9 cellular contexts compared by ENCODE assay signal in the genomic region with DNA sequence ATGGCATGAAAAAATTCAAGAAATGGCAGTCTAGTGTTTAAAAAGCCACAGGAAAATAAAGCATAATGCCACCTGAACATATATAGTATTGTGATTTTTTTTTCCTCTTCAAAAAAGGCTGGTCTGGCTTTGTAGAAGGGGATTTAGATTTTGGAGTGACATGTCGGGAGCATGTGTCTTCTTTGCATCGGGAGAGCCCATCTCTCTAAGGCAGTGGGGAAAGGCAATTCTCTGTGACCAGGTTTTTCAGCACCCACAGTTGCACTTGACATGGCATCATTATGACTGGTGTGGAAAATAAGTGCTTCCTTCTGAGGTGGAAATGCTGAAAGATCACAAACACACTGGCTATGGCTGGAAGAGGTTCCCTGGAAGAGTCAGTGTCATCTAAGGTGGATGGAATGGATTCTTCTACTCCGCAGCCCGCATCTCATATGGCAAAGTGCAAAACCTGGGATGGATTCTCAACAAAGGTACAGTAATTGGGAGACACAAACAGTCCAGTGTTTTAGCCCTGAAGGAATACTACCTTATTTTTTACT.
DNase-seq lines count a peak whose midpoint lies in the region; ATAC-seq and TF ChIP-seq lines count a peak whose summit lies in the region.
"Had no signal": no experiment of that assay in that cellular context is flagged by ENCODE, and none has a peak within 500 bp of the region (broad histone marks: within the 10 kb centered on the region; RNA-seq: fewer than 3 reads in every experiment).

No MANE protein-coding gene starts in this region.

- TF ChIP-seq CTCF in coronary artery (IDR thresholded peaks at IDR 0.05): no peak

- H3K4me3 ChIP-seq in coronary artery: peak overlapping the region; percentile 59

- no peak overlapping the region for H3K27ac ChIP-seq in coronary artery
- H3K27ac ChIP-seq: C4-2B had no signal

- peak; percentile 20 for DNase-seq in SKM-1 treated with dmso at 0.1 percent for 144 hours (lab: John Stamatoyannopoulos, UW; ENCODE audit: unreplicated experiment)
- DNase-seq in SKM-1 (lab: John Stamatoyannopoulos, UW; ENCODE audit: unreplicated experiment): no peak
- peak; percentile 62 for DNase-seq in NCI-H524 treated with DMSO at 0.1 percent for 48 hours (lab: John Stamatoyannopoulos, UW)
- DNase-seq in coronary artery (ENCODE audit: low spot score): no peak
- peak; percentile 83 for DNase-seq in kidney glomerular epithelial cell (lab: John Stamatoyannopoulos, UW)
- peak; percentile 95 for DNase-seq in superior temporal gyrus (ENCODE audit: extremely low spot score)

- ATAC-seq in HG02884 (IDR thresholded peaks at IDR 0.05; ENCODE audit: unreplicated experiment): no peak
- ATAC-seq in GM19328 (IDR thresholded peaks at IDR 0.05; ENCODE audit: unreplicated experiment): no peak

Comparison
In these comparisons a context has a peak if more than half of its experiments do, and no peak if none do; other contexts are left out.
1. DNase-seq: peak in SKM-1 treated with dmso at 0.1 percent for 144 hours (single experiment), NCI-H524 treated with DMSO at 0.1 percent for 48 hours (single experiment), kidney glomerular epithelial cell (single experiment) and superior temporal gyrus (single experiment); none in SKM-1 (single experiment) and coronary artery (single experiment).